Comparison of ENCODE assay signal across 1 cellular context in the genomic region with DNA sequence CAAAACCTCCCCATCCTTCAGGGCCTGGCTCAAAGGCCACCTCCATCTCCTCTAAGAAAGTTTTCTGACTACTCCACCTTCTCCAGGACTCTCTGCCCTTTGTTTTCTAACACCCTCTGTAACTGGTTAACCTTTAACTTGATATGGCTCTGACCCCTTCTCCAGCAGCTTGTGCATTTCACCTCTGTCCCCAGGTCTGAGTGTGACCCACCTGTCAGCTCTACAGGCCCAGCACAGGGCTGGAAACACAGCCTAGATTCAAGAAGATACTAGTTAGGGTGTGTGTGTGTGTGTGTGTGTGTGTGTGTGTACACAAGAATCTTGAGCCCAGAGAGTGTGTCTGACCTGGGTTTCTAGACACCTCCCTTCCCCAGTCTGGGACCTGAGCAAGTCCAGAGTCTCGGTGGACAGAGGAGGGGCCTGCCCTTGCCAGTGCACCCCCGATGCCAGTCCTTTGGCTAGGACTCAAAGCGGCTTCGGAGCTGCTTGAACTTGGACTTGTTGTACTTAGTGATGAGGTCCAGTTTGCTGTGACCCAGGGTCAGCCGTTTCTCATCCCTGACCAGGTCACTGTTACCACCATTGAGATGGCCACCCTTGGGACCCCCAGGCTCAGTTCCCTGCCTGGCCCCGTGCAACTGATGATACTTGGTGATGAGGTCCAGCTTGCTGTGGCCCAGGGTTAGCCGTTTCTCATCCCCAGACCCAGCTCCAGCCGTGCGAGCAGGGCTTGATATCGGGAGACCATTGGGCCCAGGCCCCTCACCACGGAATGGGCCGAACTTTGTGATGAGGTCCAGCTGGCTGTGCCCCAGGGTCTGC.
TF ChIP-seq lines count a peak whose summit lies in the region.

No MANE protein-coding gene starts in this region.

TF ChIP-seq in HepG2, 621 proteins besides CTCF, POLR2A, EP300 and RAD21 (continued from another document and continues in another):
- TF ChIP-seq SNAPC4 (CRISPR knock-in tag; IDR thresholded peaks at IDR 0.05) (no peak), TRIM24 (CRISPR knock-in tag; IDR thresholded peaks at IDR 0.05) (no peak), ARID3A (IDR thresholded peaks at IDR 0.05; ENCODE audit: low read depth, low read length) (no peak), CERS6 (CRISPR knock-in tag; IDR thresholded peaks at IDR 0.05) (no peak), CENPX (CRISPR knock-in tag; IDR thresholded peaks at IDR 0.05) (no peak), JUNB (CRISPR knock-in tag; IDR thresholded peaks at IDR 0.05; ENCODE audit: borderline replicate concordance) (no peak), MXD3 (CRISPR knock-in tag; IDR thresholded peaks at IDR 0.05) (no peak), SIX4 (CRISPR knock-in tag; IDR thresholded peaks at IDR 0.05) (peak; percentile 48; the same call in 1 of the 2 replicates), ZNF180 (CRISPR knock-in tag; IDR thresholded peaks at IDR 0.05; ENCODE audit: borderline replicate concordance, low read depth) (no peak), PAXIP1 (CRISPR knock-in tag; conservative IDR thresholded peaks at IDR 0.05) (peak; percentile 92), ZNF562 (CRISPR knock-in tag; IDR thresholded peaks at IDR 0.05; ENCODE audit: borderline replicate concordance) (no peak), FOSL2 (CRISPR knock-in tag; IDR thresholded peaks at IDR 0.05) (no peak), MBD4 (IDR thresholded peaks at IDR 0.05; ENCODE audit: borderline replicate concordance, low read length) (no peak), REPIN1 (CRISPR knock-in tag; IDR thresholded peaks at IDR 0.05; ENCODE audit: borderline replicate concordance, low read depth) (peak; percentile 85; the same call in 1 of the 2 replicates), PATZ1 (CRISPR knock-in tag; IDR thresholded peaks at IDR 0.05) (peak; percentile 64), CSRNP1 (CRISPR knock-in tag; IDR thresholded peaks at IDR 0.05) (peak; percentile 80; the same call in 1 of the 2 replicates), KDM5B (CRISPR knock-in tag; IDR thresholded peaks at IDR 0.05; ENCODE audit: borderline replicate concordance) (no peak), ZNF549 (CRISPR knock-in tag; IDR thresholded peaks at IDR 0.05) (no peak), ZBTB21 (CRISPR knock-in tag; IDR thresholded peaks at IDR 0.05) (no peak), MATR3 (CRISPR knock-in tag; IDR thresholded peaks at IDR 0.05) (no peak), FOXA1 (IDR thresholded peaks at IDR 0.05) (no peak), FOXA1 (CRISPR knock-in tag; IDR thresholded peaks at IDR 0.05) (peak; percentile 21; the same call in 1 of the 2 replicates), ZNF350 (CRISPR knock-in tag; IDR thresholded peaks at IDR 0.05; ENCODE audit: borderline replicate concordance, low read depth) (peak; percentile 77)
- TF ChIP-seq, protein P1, sequence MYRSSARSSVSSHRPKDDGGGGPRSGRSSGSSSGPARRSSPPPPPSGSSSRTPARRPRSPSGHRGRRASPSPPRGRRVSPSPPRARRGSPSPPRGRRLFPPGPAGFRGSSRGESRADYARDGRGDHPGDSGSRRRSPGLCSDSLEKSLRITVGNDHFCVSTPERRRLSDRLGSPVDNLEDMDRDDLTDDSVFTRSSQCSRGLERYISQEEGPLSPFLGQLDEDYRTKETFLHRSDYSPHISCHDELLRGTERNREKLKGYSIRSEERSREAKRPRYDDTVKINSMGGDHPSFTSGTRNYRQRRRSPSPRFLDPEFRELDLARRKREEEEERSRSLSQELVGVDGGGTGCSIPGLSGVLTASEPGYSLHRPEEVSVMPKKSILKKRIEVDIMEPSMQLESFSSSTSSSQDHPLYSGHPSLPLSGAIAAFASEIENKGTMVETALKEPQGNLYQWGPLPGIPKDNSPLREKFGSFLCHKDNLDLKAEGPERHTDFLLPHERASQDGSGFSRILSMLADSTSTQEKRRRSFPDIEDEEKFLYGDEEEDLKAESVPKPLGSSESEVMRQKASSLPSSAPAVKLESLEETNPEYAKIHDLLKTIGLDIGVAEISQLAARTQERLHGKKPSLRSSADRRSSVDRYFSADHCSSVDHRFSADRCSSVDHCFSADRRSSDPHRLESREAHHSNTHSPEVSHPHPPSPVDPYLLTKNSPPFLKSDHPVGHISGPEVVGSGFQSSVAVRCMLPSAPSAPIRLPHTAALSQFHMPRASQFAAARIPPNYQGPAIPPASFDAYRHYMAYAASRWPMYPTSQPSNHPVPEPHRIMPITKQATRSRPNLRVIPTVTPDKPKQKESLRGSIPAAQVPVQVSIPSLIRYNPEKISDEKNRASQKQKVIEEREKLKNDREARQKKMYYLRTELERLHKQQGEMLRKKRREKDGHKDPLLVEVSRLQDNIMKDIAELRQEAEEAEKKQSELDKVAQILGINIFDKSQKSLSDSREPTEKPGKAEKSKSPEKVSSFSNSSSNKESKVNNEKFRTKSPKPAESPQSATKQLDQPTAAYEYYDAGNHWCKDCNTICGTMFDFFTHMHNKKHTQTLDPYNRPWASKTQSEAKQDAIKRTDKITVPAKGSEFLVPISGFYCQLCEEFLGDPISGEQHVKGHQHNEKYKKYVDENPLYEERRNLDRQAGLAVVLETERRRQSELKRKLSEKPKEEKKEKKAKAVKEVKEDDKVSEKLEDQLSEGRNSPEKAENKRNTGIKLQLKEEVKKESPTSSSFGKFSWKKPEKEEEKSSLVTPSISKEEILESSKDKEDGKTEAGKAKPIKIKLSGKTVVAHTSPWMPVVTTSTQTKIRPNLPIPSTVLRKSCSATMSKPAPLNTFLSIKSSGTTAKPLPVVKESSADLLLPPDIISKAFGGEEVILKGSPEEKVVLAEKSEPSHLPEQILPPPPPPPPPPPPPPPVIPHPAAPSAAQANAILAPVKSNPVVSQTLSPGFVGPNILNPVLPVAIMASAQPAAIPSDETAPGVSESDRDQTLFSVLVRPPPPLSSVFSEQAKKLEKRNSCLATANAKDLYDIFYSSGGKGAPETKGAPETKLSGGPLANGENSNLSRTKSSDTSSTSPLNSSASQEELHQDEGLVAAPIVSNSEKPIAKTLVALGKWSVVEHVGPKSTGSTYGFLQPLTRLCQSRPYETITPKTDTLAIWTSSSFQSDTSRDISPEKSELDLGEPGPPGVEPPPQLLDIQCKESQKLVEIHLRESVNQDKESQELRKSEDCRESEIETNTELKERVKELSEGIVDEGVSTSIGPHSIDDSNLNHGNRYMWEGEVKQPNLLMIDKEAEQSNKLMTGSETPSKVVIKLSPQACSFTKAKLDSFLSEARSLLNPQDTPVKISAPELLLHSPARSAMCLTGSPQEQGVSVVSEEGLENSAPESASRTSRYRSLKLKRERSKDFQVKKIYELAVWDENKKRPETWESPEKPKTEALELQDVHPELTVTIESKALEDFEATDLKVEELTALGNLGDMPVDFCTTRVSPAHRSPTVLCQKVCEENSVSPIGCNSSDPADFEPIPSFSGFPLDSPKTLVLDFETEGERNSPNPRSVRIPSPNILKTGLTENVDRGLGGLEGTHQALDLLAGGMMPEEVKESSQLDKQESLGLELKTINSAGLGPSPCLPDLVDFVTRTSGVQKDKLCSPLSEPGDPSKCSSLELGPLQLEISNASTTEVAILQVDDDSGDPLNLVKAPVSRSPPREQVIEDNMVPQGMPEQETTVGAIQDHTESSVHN (CRISPR knock-in tag; IDR thresholded peaks at IDR 0.05), result no peak
